Comparison of ENCODE assay signal across 19 cellular contexts in the genomic region with DNA sequence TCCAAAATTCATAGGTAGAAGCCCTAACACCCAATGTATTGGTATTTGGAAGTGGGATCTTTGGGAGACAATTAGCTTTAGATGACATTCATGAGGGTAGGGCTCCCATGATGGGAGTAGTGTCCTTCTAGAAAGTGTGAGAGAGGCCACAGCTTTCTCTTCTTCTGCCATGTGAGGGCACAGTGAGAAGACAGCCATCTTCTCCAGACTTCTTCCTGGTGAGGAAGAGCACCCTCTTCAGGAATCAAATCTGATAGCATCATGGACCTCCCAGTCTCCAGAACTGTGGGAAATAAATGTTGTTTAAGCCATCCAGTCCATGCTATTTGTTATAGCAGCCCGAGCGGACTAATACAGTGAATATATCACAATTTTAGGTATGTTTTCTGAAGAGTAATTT.
"Had no signal": no experiment of that assay in that cellular context is flagged by ENCODE, and none has a peak within 500 bp of the region (broad histone marks: within the 10 kb centered on the region; RNA-seq: fewer than 3 reads in every experiment).

No MANE protein-coding gene starts in this region.

- H3K4me3 Mint-ChIP-seq: activated CD4-positive, alpha-beta T cell treated with anti-CD3 and anti-CD28 coated beads for 36 hours; activated CD8-positive, alpha-beta T cell treated with anti-CD3 and anti-CD28 coated beads, Interleukin-2, amount 10 ng/mL, durations not matched to agents 7 days and 5 days; central memory CD8-positive, alpha-beta T cell; mesothelial cell of epicardium; neural crest cell; stimulated activated naive CD8-positive, alpha-beta T cell treated with anti-CD3 and anti-CD28 coated beads, Interleukin-15, amount 100 ng/mL, for 72 hours had no signal

- H3K27ac Mint-ChIP-seq: activated CD4-positive, alpha-beta T cell treated with anti-CD3 and anti-CD28 coated beads for 36 hours; activated CD8-positive, alpha-beta T cell treated with anti-CD3 and anti-CD28 coated beads, Interleukin-2, amount 10 ng/mL, durations not matched to agents 7 days and 5 days; activated T-helper 2 cell treated with anti-CD3 and anti-CD28 coated beads, Interferon-gamma antibody, Interleukin-2, Interleukin-4, amounts not matched to agents 10 μg/mL and 5 μg/mL and 100 μg/mL, durations not matched to agents 14 hours and 24 hours and 36 hours; mesothelial cell of epicardium; stimulated activated naive CD8-positive, alpha-beta T cell treated with anti-CD3 and anti-CD28 coated beads, Interleukin-15, amount 100 ng/mL, for 72 hours had no signal

- H3K27me3 Mint-ChIP-seq: activated CD4-positive, alpha-beta T cell treated with anti-CD3 and anti-CD28 coated beads for 36 hours; central memory CD8-positive, alpha-beta T cell; stimulated activated naive CD8-positive, alpha-beta T cell treated with anti-CD3 and anti-CD28 coated beads, Interleukin-15, amount 100 ng/mL, for 72 hours had no signal

- H3K4me1 ChIP-seq: body of pancreas, gastrocnemius medialis, heart right ventricle, parathyroid adenoma, testis, upper lobe of right lung had no signal

- H3K9ac ChIP-seq: parathyroid adenoma had no signal

- H3K36me3 Mint-ChIP-seq: mesothelial cell of epicardium had no signal

- H3K4me1 Mint-ChIP-seq: activated CD4-positive, alpha-beta T cell treated with anti-CD3 and anti-CD28 coated beads for 36 hours; central memory CD8-positive, alpha-beta T cell; mesothelial cell of epicardium; neural crest cell; stimulated activated naive CD8-positive, alpha-beta T cell treated with anti-CD3 and anti-CD28 coated beads, Interleukin-15, amount 100 ng/mL, for 72 hours had no signal

- DNase-seq: activated CD4-positive, alpha-beta T cell treated with anti-CD3 and anti-CD28 coated beads for 36 hours; activated CD8-positive, alpha-beta T cell treated with anti-CD3 and anti-CD28 coated beads, Interleukin-2, amount 10 ng/mL, durations not matched to agents 7 days and 5 days; activated naive CD4-positive, alpha-beta T cell treated with anti-CD3 and anti-CD28 coated beads, Interleukin-2, amount 50 U/mL, for 16 hours; body of pancreas; effector memory CD4-positive, alpha-beta T cell; gastrocnemius medialis; heart right ventricle; kidney glomerular epithelial cell; stimulated activated CD4-positive, alpha-beta T cell treated with anti-CD3 and anti-CD28 coated beads, Interleukin-4, amount 100 ng/mL, for 24 hours; stimulated activated naive CD8-positive, alpha-beta T cell treated with anti-CD3 and anti-CD28 coated beads, Interleukin-15, amount 100 ng/mL, for 72 hours; T-helper 9 cell; testis; upper lobe of right lung had no signal

- H3K9me3 ChIP-seq: body of pancreas, gastrocnemius medialis, testis, upper lobe of right lung had no signal

- H3K4me3 ChIP-seq: body of pancreas, gastrocnemius medialis, heart right ventricle, testis, upper lobe of right lung had no signal

- ATAC-seq: activated CD4-positive, alpha-beta T cell treated with anti-CD3 and anti-CD28 coated beads for 36 hours; activated CD8-positive, alpha-beta T cell treated with anti-CD3 and anti-CD28 coated beads, Interleukin-2, amount 10 ng/mL, durations not matched to agents 7 days and 5 days; body of pancreas; gastrocnemius medialis; heart right ventricle; stimulated activated naive CD8-positive, alpha-beta T cell treated with anti-CD3 and anti-CD28 coated beads, Interleukin-15, amount 100 ng/mL, for 72 hours; upper lobe of right lung had no signal

- H3K27me3 ChIP-seq: body of pancreas, gastrocnemius medialis, heart right ventricle, testis, upper lobe of right lung had no signal

- H3K79me2 ChIP-seq: parathyroid adenoma had no signal

- H2AFZ ChIP-seq: parathyroid adenoma had no signal

- H3K36me3 ChIP-seq: gastrocnemius medialis, heart right ventricle, upper lobe of right lung had no signal

- H3K27ac ChIP-seq: body of pancreas, epithelial cell of prostate, gastrocnemius medialis, heart right ventricle, parathyroid adenoma, testis, upper lobe of right lung had no signal
